23 cellular contexts compared by ENCODE assay signal in the genomic region with DNA sequence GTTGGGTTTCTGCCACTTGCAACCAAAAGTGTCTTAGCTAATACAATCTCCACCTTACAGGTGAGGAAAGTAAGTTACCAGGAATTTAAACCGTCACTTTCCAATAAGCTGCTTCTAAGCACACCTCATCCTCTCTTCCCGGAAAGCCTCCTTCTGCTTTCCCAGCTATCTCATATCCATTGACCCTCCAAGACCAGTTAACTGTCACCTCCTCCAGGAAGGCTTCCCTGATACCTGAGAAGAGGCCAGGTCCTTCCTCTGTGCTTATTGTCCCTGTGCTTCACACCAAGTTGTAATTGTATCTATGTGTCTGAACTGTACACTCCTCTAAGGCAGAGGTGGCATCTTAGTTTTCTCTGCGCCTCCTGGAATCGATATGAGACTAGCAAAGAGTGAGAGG. TPM values are rescaled to one million over a fixed set of nuclear protein-coding genes. Genes with fewer than 3 reads are reported as not detected.
DNase-seq lines count a peak whose midpoint lies in the region; ATAC-seq, FAIRE-seq and TF ChIP-seq lines count a peak whose summit lies in the region.
"Had no signal": no experiment of that assay in that cellular context is flagged by ENCODE, and none has a peak within 500 bp of the region (broad histone marks: within the 10 kb centered on the region; RNA-seq: fewer than 3 reads in every experiment).

No MANE protein-coding gene starts in this region.

- no peak for ATAC-seq in stimulated activated naive CD8-positive, alpha-beta T cell treated with anti-CD3 and anti-CD28 coated beads, Interleukin-15, Interleukin-2, amounts not matched to agents 100 U/mL and 50 U/mL, for 24 hours
- no peak for ATAC-seq in HG03457 (IDR thresholded peaks at IDR 0.05; ENCODE audit: unreplicated experiment)
- ATAC-seq: activated CD4-positive, CD25-positive, alpha-beta regulatory T cell treated with anti-CD3 and anti-CD28 coated beads, Interleukin-2, amount 50 U/mL, for 24 hours; Panc1 had no signal

- H3F3A ChIP-seq in neural progenitor cell (ENCODE audit: low read depth), result no peaks in the 10 kb centered on the region

- no peak overlapping the region for H2AFZ ChIP-seq in neural progenitor cell (replicated peaks)

- TF ChIP-seq POLR2A in Peyer's patch (IDR thresholded peaks at IDR 0.05), result no peak

- peak overlapping the region; percentile 7 for H3K27ac Mint-ChIP-seq in stimulated activated naive CD8-positive, alpha-beta T cell treated with anti-CD3 and anti-CD28 coated beads, Interleukin-15, Interleukin-2, amounts not matched to agents 100 ng/mL and 50 ng/mL, for 24 hours
- peak overlapping the region; percentile 32 for H3K27ac Mint-ChIP-seq in activated CD4-positive, alpha-beta memory T cell treated with anti-CD3 and anti-CD28 coated beads for 36 hours
- H3K27ac Mint-ChIP-seq in neural progenitor cell, result no peak overlapping the region

- peaks cover 50% of the 10 kb centered on the region for H3K4me1 Mint-ChIP-seq in stimulated activated naive CD8-positive, alpha-beta T cell treated with anti-CD3 and anti-CD28 coated beads, Interleukin-15, Interleukin-2, amounts not matched to agents 100 ng/mL and 50 ng/mL, for 24 hours (ENCODE audit: low read depth)
- H3K4me1 Mint-ChIP-seq in activated CD4-positive, alpha-beta memory T cell treated with anti-CD3 and anti-CD28 coated beads for 36 hours (ENCODE audit: low read depth), result peaks cover 16% of the 10 kb centered on the region
- peaks cover 13% of the 10 kb centered on the region for H3K4me1 Mint-ChIP-seq in neural progenitor cell

- H3K9me3 ChIP-seq in Peyer's patch, result no peaks in the 10 kb centered on the region
- no peaks in the 10 kb centered on the region for H3K9me3 ChIP-seq in neural progenitor cell (ENCODE audit: low read depth)
- H3K9me3 ChIP-seq: HAP-1, sigmoid colon, stomach, tibial nerve had no signal

- H3K27ac ChIP-seq in Peyer's patch (no peak overlapping the region), neural progenitor cell (no peak overlapping the region)
- H3K27ac ChIP-seq: sigmoid colon, stomach had no signal

- intact Hi-C loops in activated CD4-positive, alpha-beta memory T cell treated with anti-CD3 and anti-CD28 coated beads for 36 hours (cut with micrococcal nuclease), result no loop called here

- H3K4me2 ChIP-seq in neural progenitor cell, result no peak overlapping the region

- no peak overlapping the region for H3K4me3 Mint-ChIP-seq in stimulated activated naive CD8-positive, alpha-beta T cell treated with anti-CD3 and anti-CD28 coated beads, Interleukin-15, Interleukin-2, amounts not matched to agents 100 ng/mL and 50 ng/mL, for 24 hours
- no peak overlapping the region for H3K4me3 Mint-ChIP-seq in activated CD4-positive, alpha-beta memory T cell treated with anti-CD3 and anti-CD28 coated beads for 36 hours
- no peak overlapping the region for H3K4me3 Mint-ChIP-seq in neural progenitor cell
- H3K4me3 Mint-ChIP-seq: central memory CD8-positive, alpha-beta T cell had no signal

- no peaks in the 10 kb centered on the region for H3K27me3 Mint-ChIP-seq in stimulated activated naive CD8-positive, alpha-beta T cell treated with anti-CD3 and anti-CD28 coated beads, Interleukin-15, Interleukin-2, amounts not matched to agents 100 ng/mL and 50 ng/mL, for 24 hours
- H3K27me3 Mint-ChIP-seq in activated CD4-positive, alpha-beta memory T cell treated with anti-CD3 and anti-CD28 coated beads for 36 hours, result no peaks in the 10 kb centered on the region
- peaks cover 8% of the 10 kb centered on the region for H3K27me3 Mint-ChIP-seq in neural progenitor cell (ENCODE audit: insufficient read depth, low read depth)
- H3K27me3 Mint-ChIP-seq: central memory CD8-positive, alpha-beta T cell had no signal

- CTCF ChIA-PET in activated CD4-positive, alpha-beta memory T cell treated with anti-CD3 and anti-CD28 coated beads for 36 hours (lab: Charles Lee), result interaction anchor here (1.0 kb wide), 1 partner anchor 16 kb away, joined by 3 read pairs; no protein-coding TSS in a partner anchor

- peaks cover 0 to 19% (median 6%) of the 10 kb centered on the region in 4 donors for H3K4me1 ChIP-seq in Peyer's patch
- peaks cover 8% of the 10 kb centered on the region for H3K4me1 ChIP-seq in neural progenitor cell
- H3K4me1 ChIP-seq: HAP-1, sigmoid colon, stomach had no signal

- H3K9ac ChIP-seq in neural progenitor cell, result no peak overlapping the region

- no peak for DNase-seq in stimulated activated naive CD8-positive, alpha-beta T cell treated with anti-CD3 and anti-CD28 coated beads, Interleukin-15, Interleukin-2, amounts not matched to agents 100 U/mL and 50 U/mL, for 24 hours
- no peak for DNase-seq in activated CD4-positive, alpha-beta memory T cell treated with anti-CD3 and anti-CD28 coated beads for 36 hours
- DNase-seq in bronchial epithelial cell (ENCODE audit: low read depth) (no peak), DMS153 (lab: John Stamatoyannopoulos, UW) (no peak), Peyer's patch (no peak), neural progenitor cell (ENCODE audit: low spot score) (no peak)
- DNase-seq: activated gamma-delta T cell, NCI-H1694 treated with DMSO at 0.1 percent for 48 hours, NCI-H526, SIG-M5, sigmoid colon, stomach had no signal

- H3K4me3 ChIP-seq in bronchial epithelial cell (ENCODE audit: low read depth, low read length) (no peak overlapping the region), Peyer's patch (no peak overlapping the region), neural progenitor cell (no peak overlapping the region)
- H3K4me3 ChIP-seq: HAP-1, sigmoid colon, stomach, tibial nerve had no signal

- peak; percentile 47 for FAIRE-seq in bronchial epithelial cell (lab: Jason Lieb, UNC)
- FAIRE-seq: astrocyte, GM19239 had no signal

- peaks cover 70% of the 10 kb centered on the region for H3K36me3 Mint-ChIP-seq in stimulated activated naive CD8-positive, alpha-beta T cell treated with anti-CD3 and anti-CD28 coated beads, Interleukin-15, Interleukin-2, amounts not matched to agents 100 ng/mL and 50 ng/mL, for 24 hours (ENCODE audit: low read depth)
- peaks cover 54% of the 10 kb centered on the region for H3K36me3 Mint-ChIP-seq in activated CD4-positive, alpha-beta memory T cell treated with anti-CD3 and anti-CD28 coated beads for 36 hours
- no peaks in the 10 kb centered on the region for H3K36me3 Mint-ChIP-seq in neural progenitor cell

- H3K36me3 ChIP-seq in bronchial epithelial cell (ENCODE audit: control insufficient read depth, insufficient read depth, low read length), result no peaks in the 10 kb centered on the region
- peaks cover 0 to 18% (median 0%) of the 10 kb centered on the region in 3 donors for H3K36me3 ChIP-seq in Peyer's patch
- no peaks in the 10 kb centered on the region for H3K36me3 ChIP-seq in neural progenitor cell
- H3K36me3 ChIP-seq: HAP-1, sigmoid colon had no signal

- TF ChIP-seq CTCF in bronchial epithelial cell (IDR thresholded peaks at IDR 0.05; ENCODE audit: insufficient read depth, low read length, severe bottlenecking) (no peak), Peyer's patch (IDR thresholded peaks at IDR 0.05) (no peak), neural progenitor cell (IDR thresholded peaks at IDR 0.05) (no peak)

- no peaks in the 10 kb centered on the region for H3K79me2 ChIP-seq in neural progenitor cell (ENCODE audit: low read depth)

- H4K20me1 ChIP-seq in neural progenitor cell (ENCODE audit: low read depth), result no peaks in the 10 kb centered on the region

- H3K9me3 Mint-ChIP-seq in stimulated activated naive CD8-positive, alpha-beta T cell treated with anti-CD3 and anti-CD28 coated beads, Interleukin-15, Interleukin-2, amounts not matched to agents 100 ng/mL and 50 ng/mL, for 24 hours, result no peaks in the 10 kb centered on the region
- no peaks in the 10 kb centered on the region for H3K9me3 Mint-ChIP-seq in activated CD4-positive, alpha-beta memory T cell treated with anti-CD3 and anti-CD28 coated beads for 36 hours
- H3K9me3 Mint-ChIP-seq in neural progenitor cell, result no peaks in the 10 kb centered on the region
- H3K9me3 Mint-ChIP-seq: central memory CD8-positive, alpha-beta T cell had no signal

- POLR2A ChIA-PET in activated CD4-positive, alpha-beta memory T cell treated with anti-CD3 and anti-CD28 coated beads for 36 hours (lab: Charles Lee), result interaction anchor here (0.9 kb wide), 1 partner anchor 15 kb away, joined by 3 read pairs; no protein-coding TSS in a partner anchor

- H3K27me3 ChIP-seq in bronchial epithelial cell (ENCODE audit: control insufficient read depth, insufficient read depth, low read length), result no peaks in the 10 kb centered on the region
- no peaks in the 10 kb centered on the region for H3K27me3 ChIP-seq in Peyer's patch
- no peaks in the 10 kb centered on the region for H3K27me3 ChIP-seq in neural progenitor cell
- H3K27me3 ChIP-seq: sigmoid colon, stomach, tibial nerve had no signal

RNA-seq across cellular contexts. Expression of a gene that starts 11.2 kb away (rescaled TPM):
- under 1 TPM in 1 of 2 experiments, not detected in 1; 0.34 TPM for total RNA-seq in activated CD4-positive, alpha-beta memory T cell treated with anti-CD3 and anti-CD28 coated beads for 36 hours
- total RNA-seq in bronchial epithelial cell, result not detected in 2 replicates
- not detected for total RNA-seq in Peyer's patch
- total RNA-seq in neural progenitor cell (ENCODE audit: low replicate concordance), result 0.09 TPM in 1 of 2 replicates, not detected in the other
- total RNA-seq: mesenteric fat pad, tibial nerve had no signal

RNA-seq across cellular contexts. Expression of a gene that starts 23.0 kb away (rescaled TPM):
- 100 to 1,000 TPM; 190 to 196 TPM for total RNA-seq in activated CD4-positive, alpha-beta memory T cell treated with anti-CD3 and anti-CD28 coated beads for 36 hours
- total RNA-seq in bronchial epithelial cell, result under 0.01 TPM in 2 replicates
- total RNA-seq in Peyer's patch, result 10 to 100 TPM; 10.3 to 77.6 (median 18.3) TPM
- total RNA-seq in neural progenitor cell (ENCODE audit: low replicate concordance), result not detected in 2 replicates
- total RNA-seq: G401 had no signal

Comparison
In these comparisons a context has a peak if more than half of its experiments do, and no peak if none do; other contexts are left out.
1. RNA of a gene that starts 23.0 kb away (total RNA-seq): 190 to 196 TPM in activated CD4-positive, alpha-beta memory T cell treated with anti-CD3 and anti-CD28 coated beads for 36 hours and 10.3 to 77.6 TPM in Peyer's patch; under 0.01 TPM in bronchial epithelial cell and not detected in neural progenitor cell; every median in the first group is over 10 times any median in the second.